9 cellular contexts compared by ENCODE assay signal in the genomic region with DNA sequence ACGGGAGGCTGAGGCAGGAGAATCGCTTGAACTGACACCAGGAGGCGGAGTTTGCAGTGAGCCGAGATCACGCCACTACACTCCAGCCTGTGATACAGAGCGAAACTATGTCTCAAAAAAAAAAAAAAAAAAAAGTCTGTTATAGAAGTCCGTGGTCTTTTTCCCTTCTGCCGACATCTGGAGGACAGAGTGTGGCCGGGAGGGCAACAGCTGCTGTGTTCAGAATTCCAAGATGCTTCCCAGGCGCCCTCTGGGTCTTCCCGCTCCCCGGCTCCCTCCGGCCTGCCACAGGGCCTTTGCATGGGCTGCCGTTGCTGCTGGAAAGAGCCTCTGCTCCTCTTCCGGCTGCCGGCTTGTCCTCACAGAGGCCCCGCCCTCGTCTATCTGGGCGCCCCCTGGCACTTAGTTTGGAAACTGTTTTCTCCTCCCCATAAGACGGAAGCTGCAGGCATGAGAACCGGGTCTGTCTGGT. TPM values are rescaled to one million over a fixed set of nuclear protein-coding genes. Genes with fewer than 3 reads are reported as not detected.
DNase-seq lines count a peak whose midpoint lies in the region; ATAC-seq and TF ChIP-seq lines count a peak whose summit lies in the region.
"Had no signal": no experiment of that assay in that cellular context is flagged by ENCODE, and none has a peak within 500 bp of the region (broad histone marks: within the 10 kb centered on the region; RNA-seq: fewer than 3 reads in every experiment).

No MANE protein-coding gene starts in this region.

- no peaks in the 10 kb centered on the region for H3K79me1 ChIP-seq in trophoblast cell (ENCODE audit: low read length)

- no peak overlapping the region for H2AFZ ChIP-seq in trophoblast cell (ENCODE audit: insufficient read depth, low read length, poor library complexity)

- no peak overlapping the region for H3K4ac ChIP-seq in trophoblast cell (ENCODE audit: low read depth, low read length)

- H3K27me3 ChIP-seq in trophoblast cell (ENCODE audit: insufficient read depth, low read length), result peaks cover 17% of the 10 kb centered on the region

- no peaks in the 10 kb centered on the region for H3K79me2 ChIP-seq in trophoblast cell (ENCODE audit: control insufficient read depth, insufficient read depth, low read length, poor library complexity)

- H2BK5ac ChIP-seq in trophoblast cell (ENCODE audit: low read depth, low read length, poor library complexity), result no peak overlapping the region

- H2AK5ac ChIP-seq in trophoblast cell (ENCODE audit: low read length), result no peak overlapping the region

- H3K36me3 ChIP-seq in trophoblast cell (ENCODE audit: control insufficient read depth in 1 of 2, insufficient read depth in 2 of 2, low read length in 2 of 2), result no peaks in the 10 kb centered on the region

- peaks cover 0 to 3% of the 10 kb centered on the region in 2 experiments for H3K4me1 ChIP-seq in trophoblast cell (ENCODE audit: control insufficient read depth in 1 of 2, insufficient read depth in 2 of 2, low read length in 2 of 2)

- no peak overlapping the region for H3K23ac ChIP-seq in trophoblast cell (ENCODE audit: low read length)

- H4K8ac ChIP-seq in trophoblast cell (ENCODE audit: low read depth, low read length), result no peak overlapping the region

- no peak overlapping the region for H3K4me3 ChIP-seq in LNCaP clone FGC (ENCODE audit: low read depth, low read length)
- no peak overlapping the region for H3K4me3 ChIP-seq in trophoblast cell (ENCODE audit: low read depth, low read length)

- DNase-seq in EH (ENCODE audit: low read depth), result peak; percentile 65
- DNase-seq in LNCaP clone FGC (ENCODE audit: low read depth), result no peak
- peak; percentile 15 for DNase-seq in activated T-helper 9 cell treated with anti-CD3 and anti-CD28 coated beads, Interleukin-2, amount 50 U/mL, for 16 hours (ENCODE audit: low read depth)
- DNase-seq in trophoblast cell, result peak; percentile 20 to 66
- DNase-seq in GF-D8 (lab: John Stamatoyannopoulos, UW), result no peak
- no peak for DNase-seq in occipital lobe (lab: John Stamatoyannopoulos, UW)
- DNase-seq in islet precursor cell, result no peak

- no peak overlapping the region for H3K9ac ChIP-seq in trophoblast cell (ENCODE audit: low read length)

- H4K12ac ChIP-seq in trophoblast cell (ENCODE audit: low read depth, low read length), result no peak overlapping the region

- 0 out of 2 replicates have a peak, but pooled peaks have one; percentile 10 for TF ChIP-seq CTCF in LNCaP clone FGC (IDR thresholded peaks at IDR 0.05; ENCODE audit: control insufficient read depth, extremely low read depth, insufficient read depth)

- H3K27ac ChIP-seq in trophoblast cell (ENCODE audit: low read depth, low read length), result no peak overlapping the region

- H3K18ac ChIP-seq in trophoblast cell (ENCODE audit: low read length), result no peak overlapping the region

- no CpG with 5 or more reads among the region's 21 CpGs for WGBS in trophoblast cell (ENCODE audit: extremely low coverage, insufficient coverage, insufficient read length)

- peaks cover 6% of the 10 kb centered on the region for H3K9me3 ChIP-seq in trophoblast cell (ENCODE audit: insufficient read depth, low read depth, low read length)

- no peak overlapping the region for H2BK12ac ChIP-seq in trophoblast cell (ENCODE audit: low read length)

- no peak for ATAC-seq in esophagus mucosa

- H2BK120ac ChIP-seq in trophoblast cell (ENCODE audit: insufficient read depth, low read length, poor library complexity), result no peak overlapping the region

- H3K4me2 ChIP-seq in trophoblast cell (ENCODE audit: low read length), result no peak overlapping the region

- no peak overlapping the region for H4K91ac ChIP-seq in trophoblast cell (ENCODE audit: low read depth, low read length)

- H3K14ac ChIP-seq in trophoblast cell (ENCODE audit: low read length), result no peak overlapping the region

RNA-seq across cellular contexts. Expression of a gene that starts 2.4 kb away (rescaled TPM):
- 0.53 and 0.56 TPM in 2 replicates for polyA plus RNA-seq in trophoblast cell (2013)
- total RNA-seq in esophagus mucosa (1.1 TPM), occipital lobe (15.4 TPM)

RNA-seq across cellular contexts. Expression of a gene that starts 54.5 kb away (rescaled TPM):
- polyA plus RNA-seq in trophoblast cell (2013), result not detected in 2 replicates
- total RNA-seq in esophagus mucosa (not detected), occipital lobe (not detected)
- total RNA-seq: lung microvascular endothelial cell had no signal

Comparison
In these comparisons a context has a peak if more than half of its experiments do, and no peak if none do; other contexts are left out.
1. DNase-seq: peak in EH (single experiment), activated T-helper 9 cell treated with anti-CD3 and anti-CD28 coated beads, Interleukin-2, amount 50 U/mL, for 16 hours (single experiment) and trophoblast cell (2 of 2); none in LNCaP clone FGC (single experiment), GF-D8 (single experiment), occipital lobe (single experiment) and islet precursor cell (single experiment).